Comparison of ENCODE assay signal across 19 cellular contexts in genomic region chr17:41178341-41178740, GRCh38. TPM values are rescaled to one million over a fixed set of nuclear protein-coding genes. Genes with fewer than 3 reads are reported as not detected.
DNase-seq lines count a peak whose midpoint lies in the region; ATAC-seq, FAIRE-seq and TF ChIP-seq lines count a peak whose summit lies in the region.
"Had no signal": no experiment of that assay in that cellular context is flagged by ENCODE, and none has a peak within 500 bp of the region (broad histone marks: within the 10 kb centered on the region; RNA-seq: fewer than 3 reads in every experiment).

No MANE protein-coding gene starts in this region.

- H3K36me3 ChIP-seq in bronchial epithelial cell (ENCODE audit: control insufficient read depth, insufficient read depth, low read length): no peaks in the 10 kb centered on the region
- no peaks in the 10 kb centered on the region for H3K36me3 ChIP-seq in mucosa of descending colon (ENCODE audit: low read depth)
- H3K36me3 ChIP-seq in ascending aorta: no peaks in the 10 kb centered on the region
- H3K36me3 ChIP-seq: BE2C, pancreas had no signal

- H3K4me3 ChIP-seq in bronchial epithelial cell (ENCODE audit: low read depth, low read length): no peak overlapping the region
- no peak overlapping the region for H3K4me3 ChIP-seq in mucosa of descending colon
- no peak overlapping the region for H3K4me3 ChIP-seq in ascending aorta
- H3K4me3 ChIP-seq: pancreas had no signal

- H3K27ac ChIP-seq in ascending aorta: peak overlapping the region in 1 of 2 donors; percentile 15
- H3K27ac ChIP-seq: KMS-11, pancreas had no signal

- H3K9me3 ChIP-seq in mucosa of descending colon (no peaks in the 10 kb centered on the region), ascending aorta (no peaks in the 10 kb centered on the region)
- H3K9me3 ChIP-seq: BE2C, pancreas had no signal

- DNase-seq in AG08396 (ENCODE audit: low spot score) (peak; percentile 58), HCEC 1CT (peak; percentile 84), bronchial epithelial cell (ENCODE audit: low read depth) (peak; percentile 83), mucosa of descending colon (no peak), SIG-M5 treated with dmso at 0.1 percent for 504 hours (lab: John Stamatoyannopoulos, UW; ENCODE audit: unreplicated experiment) (no peak), activated T-cell treated with anti-CD3 and anti-CD28 coated beads for 4 hours (no peak), ascending aorta (ENCODE audit: low spot score in 2 of 2) (no peak)
- DNase-seq: activated CD4-positive, alpha-beta T cell treated with anti-CD3 and anti-CD28 coated beads for 48 hours; amygdala; BE2C; foreskin melanocyte; midbrain; NCI-H1930; NCI-H526; pancreas had no signal

- peak; percentile 81 for FAIRE-seq in bronchial epithelial cell (lab: Jason Lieb, UNC)
- FAIRE-seq: pancreas had no signal

- H3K4me1 ChIP-seq in mucosa of descending colon (ENCODE audit: low read depth): no peaks in the 10 kb centered on the region
- H3K4me1 ChIP-seq in ascending aorta: no peaks in the 10 kb centered on the region
- H3K4me1 ChIP-seq: BE2C, pancreas had no signal

- no peak for TF ChIP-seq CTCF in bronchial epithelial cell (IDR thresholded peaks at IDR 0.05; ENCODE audit: insufficient read depth, low read length, severe bottlenecking)
- no peak for TF ChIP-seq CTCF in mucosa of descending colon (IDR thresholded peaks at IDR 0.05)
- no peak for TF ChIP-seq CTCF in ascending aorta (IDR thresholded peaks at IDR 0.05)

- intact Hi-C loops in mucosa of descending colon (cut with DNase I, micrococcal nuclease) (no loop called here), ascending aorta (cut with DNase I) (no loop called here)

- ATAC-seq in mucosa of descending colon (peak; percentile 11), GM19351 (IDR thresholded peaks at IDR 0.05; ENCODE audit: unreplicated experiment) (no peak)
- ATAC-seq: Panc1 had no signal

- no peaks in the 10 kb centered on the region for H3K27me3 ChIP-seq in bronchial epithelial cell (ENCODE audit: control insufficient read depth, insufficient read depth, low read length)
- H3K27me3 ChIP-seq in ascending aorta: no peaks in the 10 kb centered on the region
- H3K27me3 ChIP-seq: pancreas had no signal

RNA-seq across cellular contexts. Expression of gene KRTAP4-2, which starts 0.3 kb away (rescaled TPM):
- total RNA-seq in bronchial epithelial cell: not detected in 2 replicates
- total RNA-seq in mucosa of descending colon: not detected
- total RNA-seq in ascending aorta: not detected
- total RNA-seq: activated T-helper 1 cell treated with anti-CD3 and anti-CD28 coated beads, Interleukin-12 subunit alpha, Interleukin-12 subunit beta, Interleukin-2, Interleukin-4 antibody, amounts not matched to agents 30 ng/mL and 10 ng/mL and 1 ng/mL, durations not matched to agents 14 hours and 24 hours and 36 hours; pancreas had no signal

RNA-seq across cellular contexts. Expression of gene KRTAP4-1, which starts 6.4 kb away (rescaled TPM):
- total RNA-seq in bronchial epithelial cell: not detected in 2 replicates
- under 1 TPM in 1 of 3 donors, not detected in 2; 0.84 TPM for total RNA-seq in mucosa of descending colon
- not detected for total RNA-seq in ascending aorta
- total RNA-seq: activated T-helper 1 cell treated with anti-CD3 and anti-CD28 coated beads, Interleukin-12 subunit alpha, Interleukin-12 subunit beta, Interleukin-2, Interleukin-4 antibody, amounts not matched to agents 30 ng/mL and 10 ng/mL and 1 ng/mL, durations not matched to agents 14 hours and 24 hours and 36 hours; pancreas had no signal

RNA-seq across cellular contexts. Expression of gene KRTAP4-3, which starts 10.3 kb away (rescaled TPM):
- total RNA-seq in bronchial epithelial cell: not detected in 2 replicates
- not detected for total RNA-seq in mucosa of descending colon
- total RNA-seq in ascending aorta: not detected
- total RNA-seq: activated T-helper 1 cell treated with anti-CD3 and anti-CD28 coated beads, Interleukin-12 subunit alpha, Interleukin-12 subunit beta, Interleukin-2, Interleukin-4 antibody, amounts not matched to agents 30 ng/mL and 10 ng/mL and 1 ng/mL, durations not matched to agents 14 hours and 24 hours and 36 hours; pancreas had no signal

RNA-seq across cellular contexts. Expression of gene KRTAP9-1, which starts 11.3 kb away (rescaled TPM):
- not detected in 2 replicates for total RNA-seq in bronchial epithelial cell
- not detected for total RNA-seq in mucosa of descending colon
- total RNA-seq in ascending aorta: not detected
- total RNA-seq: activated T-helper 1 cell treated with anti-CD3 and anti-CD28 coated beads, Interleukin-12 subunit alpha, Interleukin-12 subunit beta, Interleukin-2, Interleukin-4 antibody, amounts not matched to agents 30 ng/mL and 10 ng/mL and 1 ng/mL, durations not matched to agents 14 hours and 24 hours and 36 hours; pancreas had no signal

RNA-seq across cellular contexts. Expression of gene KRTAP4-4, which starts 17.8 kb away (rescaled TPM):
- total RNA-seq in bronchial epithelial cell (not detected in 2 replicates), mucosa of descending colon (not detected), ascending aorta (not detected)
- total RNA-seq: activated T-helper 1 cell treated with anti-CD3 and anti-CD28 coated beads, Interleukin-12 subunit alpha, Interleukin-12 subunit beta, Interleukin-2, Interleukin-4 antibody, amounts not matched to agents 30 ng/mL and 10 ng/mL and 1 ng/mL, durations not matched to agents 14 hours and 24 hours and 36 hours; pancreas had no signal

Comparison
In these comparisons a context has a peak if more than half of its experiments do, and no peak if none do; other contexts are left out.
1. DNase-seq: peak in AG08396 (single experiment), HCEC 1CT (single experiment) and bronchial epithelial cell (single experiment); none in mucosa of descending colon (0 of 3), SIG-M5 treated with dmso at 0.1 percent for 504 hours (single experiment), activated T-cell treated with anti-CD3 and anti-CD28 coated beads for 4 hours (single experiment) and ascending aorta (0 of 2).